18 cellular contexts compared by ENCODE assay signal in the genomic region with DNA sequence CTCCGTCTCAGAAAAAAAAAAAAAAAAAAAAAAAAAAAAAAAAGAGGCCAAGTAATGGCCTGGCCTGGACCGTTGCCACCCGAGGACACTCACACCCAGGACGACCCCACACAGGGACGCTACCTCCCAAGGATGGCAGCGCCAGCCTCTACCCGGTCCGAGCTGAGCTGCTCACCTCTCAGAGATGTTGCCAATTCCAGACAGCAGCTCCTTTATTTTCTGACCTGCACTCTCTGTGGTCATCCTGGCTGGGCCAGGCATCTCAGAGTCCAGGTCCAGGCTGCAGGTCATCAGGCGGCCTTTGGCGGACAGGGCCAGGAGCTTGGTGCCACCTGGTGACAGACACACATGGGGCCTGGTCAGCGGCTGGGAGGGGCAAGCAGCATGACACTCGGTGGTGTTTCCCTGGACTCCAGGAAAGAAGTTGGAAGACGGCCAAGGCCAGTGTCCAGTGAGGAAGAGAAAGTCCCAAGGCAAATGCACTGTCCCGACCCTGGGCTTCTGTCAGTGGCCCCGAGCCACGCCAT. TPM values are rescaled to one million over a fixed set of nuclear protein-coding genes. Genes with fewer than 3 reads are reported as not detected.
DNase-seq lines count a peak whose midpoint lies in the region; ATAC-seq and TF ChIP-seq lines count a peak whose summit lies in the region.
"Had no signal": no experiment of that assay in that cellular context is flagged by ENCODE, and none has a peak within 500 bp of the region (broad histone marks: within the 10 kb centered on the region; RNA-seq: fewer than 3 reads in every experiment).

No MANE protein-coding gene starts in this region.

- H3K4me3 Mint-ChIP-seq in CD8-positive, alpha-beta T cell: peak overlapping the region; percentile 18
- H3K4me3 Mint-ChIP-seq in brain (peak overlapping the region; percentile 62 to 94 (median 93)), naive B cell (peak overlapping the region in 6 of 8 donors; percentile 13 to 85 (median 40))
- H3K4me3 Mint-ChIP-seq in activated T-cell treated with anti-CD3 and anti-CD28 coated beads, Interleukin-2, amount 50 U/mL, for 72 hours: no peak overlapping the region

- no peaks in the 10 kb centered on the region for H3K27me3 ChIP-seq in CD8-positive, alpha-beta T cell (ENCODE audit: insufficient read depth, low read length)
- H3K27me3 ChIP-seq: cardiac muscle cell had no signal

- CTCF ChIA-PET in CD8-positive, alpha-beta T cell (lab: Charles Lee): no interaction called here

- peaks cover 13% of the 10 kb centered on the region for H3K36me3 ChIP-seq in CD8-positive, alpha-beta T cell (ENCODE audit: insufficient read depth, low read length)

- H3K4me1 Mint-ChIP-seq in CD8-positive, alpha-beta T cell (ENCODE audit: low read depth): peaks cover 29% of the 10 kb centered on the region
- H3K4me1 Mint-ChIP-seq in brain (peaks cover 35% of the 10 kb centered on the region), naive B cell (peaks cover 27 to 41% (median 31%) of the 10 kb centered on the region in 3 donors)
- H3K4me1 Mint-ChIP-seq in activated T-cell treated with anti-CD3 and anti-CD28 coated beads, Interleukin-2, amount 50 U/mL, for 72 hours (ENCODE audit: low read depth): peaks cover 40% of the 10 kb centered on the region

- intact Hi-C loops in CD8-positive, alpha-beta T cell (cut with DNase I, micrococcal nuclease): no loop called here

- no peak overlapping the region for H3K4me3 ChIP-seq in CD8-positive, alpha-beta T cell (ENCODE audit: low read depth, low read length)
- H3K4me3 ChIP-seq: cardiac muscle cell, thoracic aorta had no signal

- H3K27ac Mint-ChIP-seq in CD8-positive, alpha-beta T cell: no peak overlapping the region
- peak overlapping the region in 2 of 5 experiments; percentile 40 to 74 for H3K27ac Mint-ChIP-seq in brain
- peak overlapping the region in 1 of 6 donors; percentile 69 for H3K27ac Mint-ChIP-seq in naive B cell
- no peak overlapping the region for H3K27ac Mint-ChIP-seq in activated T-cell treated with anti-CD3 and anti-CD28 coated beads, Interleukin-2, amount 50 U/mL, for 72 hours
- H3K27ac Mint-ChIP-seq: memory B cell had no signal

- H3K9me3 ChIP-seq in CD8-positive, alpha-beta T cell (ENCODE audit: low read length): no peaks in the 10 kb centered on the region
- H3K9me3 ChIP-seq: thoracic aorta had no signal

- ATAC-seq in CD8-positive, alpha-beta T cell: no peak
- no peak for ATAC-seq in naive B cell (ENCODE audit: low read depth in 2 of 2)
- no peak for ATAC-seq in activated T-cell treated with anti-CD3 and anti-CD28 coated beads, Interleukin-2, amount 50 U/mL, for 72 hours (replicated peaks in 1 of 2)
- ATAC-seq: naive thymus-derived CD4-positive, alpha-beta T cell had no signal

- POLR2A ChIA-PET in CD8-positive, alpha-beta T cell (lab: Charles Lee): no interaction called here

- TF ChIP-seq CTCF in CD8-positive, alpha-beta T cell (IDR thresholded peaks at IDR 0.05): no peak
- no peak for TF ChIP-seq CTCF in brain (conservative IDR thresholded peaks at IDR 0.05)

- DNase-seq in CD8-positive, alpha-beta T cell: no peak
- DNase-seq in HT-29 (ENCODE audit: low spot score) (peak; percentile 22), naive B cell (no peak), OCI-M2 (lab: John Stamatoyannopoulos, UW; ENCODE audit: unreplicated experiment) (no peak), NCI-H1105 treated with DMSO at 0.1 percent for 48 hours (lab: John Stamatoyannopoulos, UW) (no peak), iPS-NIHi11 (ENCODE audit: low spot score) (no peak)
- no peak for DNase-seq in activated T-cell treated with anti-CD3 and anti-CD28 coated beads, Interleukin-2, amount 50 U/mL, for 72 hours
- DNase-seq: activated CD4-positive, alpha-beta T cell treated with anti-CD3 and anti-CD28 coated beads, Interleukin-2, amount 50 U/mL, for 48 hours; effector memory CD4-positive, alpha-beta T cell; H7; head of caudate nucleus; naive thymus-derived CD4-positive, alpha-beta T cell; NCI-H69; OCI-M1 had no signal

- H3K9me3 Mint-ChIP-seq in CD8-positive, alpha-beta T cell: no peaks in the 10 kb centered on the region
- peaks cover 0 to 2% (median 0%) of the 10 kb centered on the region in 5 experiments for H3K9me3 Mint-ChIP-seq in brain
- H3K9me3 Mint-ChIP-seq in naive B cell: no peaks in the 10 kb centered on the region
- H3K9me3 Mint-ChIP-seq in activated T-cell treated with anti-CD3 and anti-CD28 coated beads, Interleukin-2, amount 50 U/mL, for 72 hours: no peaks in the 10 kb centered on the region
- H3K9me3 Mint-ChIP-seq: memory B cell; naive thymus-derived CD4-positive, alpha-beta T cell had no signal

- H3K4me1 ChIP-seq in CD8-positive, alpha-beta T cell (ENCODE audit: insufficient read depth, low read length): peaks cover 17% of the 10 kb centered on the region

- no peak overlapping the region for H3K27ac ChIP-seq in CD8-positive, alpha-beta T cell (ENCODE audit: low read depth, low read length)
- H3K27ac ChIP-seq: cardiac muscle cell, thoracic aorta had no signal

- H3K36me3 Mint-ChIP-seq in CD8-positive, alpha-beta T cell: peaks cover 52% of the 10 kb centered on the region
- H3K36me3 Mint-ChIP-seq in brain (peaks cover 14% of the 10 kb centered on the region), naive B cell (no peaks in the 10 kb centered on the region)
- H3K36me3 Mint-ChIP-seq in activated T-cell treated with anti-CD3 and anti-CD28 coated beads, Interleukin-2, amount 50 U/mL, for 72 hours (ENCODE audit: insufficient read depth in 2 of 2): peaks cover 0 to 10% of the 10 kb centered on the region in 2 donors

- H3K27me3 Mint-ChIP-seq in CD8-positive, alpha-beta T cell (ENCODE audit: low read depth): no peaks in the 10 kb centered on the region
- H3K27me3 Mint-ChIP-seq in brain (no peaks in the 10 kb centered on the region), naive B cell (no peaks in the 10 kb centered on the region)
- H3K27me3 Mint-ChIP-seq in activated T-cell treated with anti-CD3 and anti-CD28 coated beads, Interleukin-2, amount 50 U/mL, for 72 hours (ENCODE audit: low read depth): no peaks in the 10 kb centered on the region
- H3K27me3 Mint-ChIP-seq: memory B cell; naive thymus-derived CD4-positive, alpha-beta T cell had no signal

RNA-seq across cellular contexts. Expression of a gene that starts 3.1 kb away (rescaled TPM):
- total RNA-seq in CD8-positive, alpha-beta T cell: 10 to 100 TPM; 21.7 to 23.5 TPM
- total RNA-seq in HT-29 (2014; rRNA removed; shearing (Covaris generic)): 67.5 and 70.9 TPM in 2 replicates
- polyA plus RNA-seq in brain (ENCODE audit: insufficient read depth, low read depth, low replicate concordance) (25.8 TPM), naive B cell (ENCODE audit: low read depth in 6 of 6) (10 to 100 TPM; 12.5 to 31.2 (median 15.1) TPM)
- total RNA-seq in activated T-cell treated with anti-CD3 and anti-CD28 coated beads, Interleukin-2, amount 50 U/mL, for 72 hours: 10 to 100 TPM; 21.3 to 29.1 TPM

RNA-seq across cellular contexts. Expression of a gene that starts 20.9 kb away (rescaled TPM):
- under 1 TPM; 0.36 to 0.38 TPM for total RNA-seq in CD8-positive, alpha-beta T cell
- total RNA-seq in HT-29 (2014; rRNA removed; shearing (Covaris generic)): 4.3 and 4.7 TPM in 2 replicates
- polyA plus RNA-seq in brain (ENCODE audit: insufficient read depth, low read depth, low replicate concordance) (1.3 TPM), naive B cell (ENCODE audit: low read depth in 6 of 6) (under 1 TPM in 5 of 6 donors, not detected in 1; 0.17 to 0.59 (median 0.39) TPM)
- 1 to 10 TPM in 1 of 2 donors, under 1 TPM in 1; 0.95 to 1.8 TPM for total RNA-seq in activated T-cell treated with anti-CD3 and anti-CD28 coated beads, Interleukin-2, amount 50 U/mL, for 72 hours
- total RNA-seq: H7 had no signal
- polyA plus RNA-seq: naive thymus-derived CD4-positive, alpha-beta T cell had no signal

RNA-seq across cellular contexts. Expression of a gene that starts 36.5 kb away (rescaled TPM):
- total RNA-seq in CD8-positive, alpha-beta T cell: 1,000 to 10,000 TPM; 1,370 to 1,375 TPM
- 3,401 and 4,670 TPM in 2 replicates for total RNA-seq in HT-29 (2014; rRNA removed; shearing (Covaris generic))
- 5,204 TPM for polyA plus RNA-seq in brain (ENCODE audit: insufficient read depth, low read depth, low replicate concordance)
- polyA plus RNA-seq in naive B cell (ENCODE audit: low read depth in 6 of 6): 1,000 to 10,000 TPM in 1 of 6 donors, 100 to 1,000 TPM in 5; 664 to 1,094 (median 872) TPM
- total RNA-seq in activated T-cell treated with anti-CD3 and anti-CD28 coated beads, Interleukin-2, amount 50 U/mL, for 72 hours: 1,000 to 10,000 TPM; 3,862 to 3,966 TPM

Comparison
In these comparisons a context has a peak if more than half of its experiments do, and no peak if none do; other contexts are left out.
1. H3K4me3 Mint-ChIP-seq: peak in CD8-positive, alpha-beta T cell (single experiment), brain (5 of 5) and naive B cell (6 of 8); none in activated T-cell treated with anti-CD3 and anti-CD28 coated beads, Interleukin-2, amount 50 U/mL, for 72 hours (0 of 2).